In genomic region chr4:164440196-164440595, GRCh38 we compare ENCODE assay signal across 19 cellular contexts.
DNase-seq lines count a peak whose midpoint lies in the region; ATAC-seq and TF ChIP-seq lines count a peak whose summit lies in the region.
"Had no signal": no experiment of that assay in that cellular context is flagged by ENCODE, and none has a peak within 500 bp of the region (broad histone marks: within the 10 kb centered on the region; RNA-seq: fewer than 3 reads in every experiment).

No MANE protein-coding gene starts in this region.

- no peaks in the 10 kb centered on the region for H3K9me3 Mint-ChIP-seq in activated CD8-positive, alpha-beta memory T cell treated with anti-CD3 and anti-CD28 coated beads, Interleukin-2, amount 10 ng/mL, durations not matched to agents 7 days and 5 days (ENCODE audit: low read depth)
- H3K9me3 Mint-ChIP-seq: activated CD4-positive, alpha-beta T cell treated with anti-CD3 and anti-CD28 coated beads, Interleukin-2, amount 10 ng/mL, durations not matched to agents 24 days and 14 days; activated T-helper 1 cell treated with anti-CD3 and anti-CD28 coated beads, Interleukin-12 subunit alpha, Interleukin-12 subunit beta, Interleukin-2, Interleukin-4 antibody, amounts not matched to agents 30 ng/mL and 10 ng/mL and 1 ng/mL, durations not matched to agents 14 hours and 24 hours and 36 hours had no signal

- H3K4me3 Mint-ChIP-seq in activated CD8-positive, alpha-beta memory T cell treated with anti-CD3 and anti-CD28 coated beads, Interleukin-2, amount 10 ng/mL, durations not matched to agents 7 days and 5 days = no peak overlapping the region
- H3K4me3 Mint-ChIP-seq: activated CD4-positive, alpha-beta T cell treated with anti-CD3 and anti-CD28 coated beads, Interleukin-2, amount 10 ng/mL, durations not matched to agents 24 days and 14 days; activated T-helper 1 cell treated with anti-CD3 and anti-CD28 coated beads, Interleukin-12 subunit alpha, Interleukin-12 subunit beta, Interleukin-2, Interleukin-4 antibody, amounts not matched to agents 30 ng/mL and 10 ng/mL and 1 ng/mL, durations not matched to agents 14 hours and 24 hours and 36 hours had no signal

- ATAC-seq in activated CD8-positive, alpha-beta memory T cell treated with anti-CD3 and anti-CD28 coated beads, Interleukin-2, amount 10 ng/mL, durations not matched to agents 7 days and 5 days = no peak
- no peak for ATAC-seq in HG02981 (IDR thresholded peaks at IDR 0.05; ENCODE audit: unreplicated experiment)

- no peak for TF ChIP-seq CTCF in fibroblast of pulmonary artery (IDR thresholded peaks at IDR 0.05; ENCODE audit: low read length, missing control alignments)

- no peaks in the 10 kb centered on the region for H3K36me3 ChIP-seq in SK-N-MC (ENCODE audit: insufficient read depth, low read length)
- H3K36me3 ChIP-seq: adrenal gland, esophagus squamous epithelium, spleen had no signal

- peak; percentile 59 for DNase-seq in HPDE6-E6E7 (ENCODE audit: extremely low spot score)
- DNase-seq in SK-N-MC (ENCODE audit: low read depth, low spot score) = no peak
- peak; percentile 0 for DNase-seq in fibroblast of pulmonary artery (ENCODE audit: low read depth)
- peak; percentile 9 for DNase-seq in retina
- no peak for DNase-seq in activated CD8-positive, alpha-beta memory T cell treated with anti-CD3 and anti-CD28 coated beads, Interleukin-2, amount 10 ng/mL, durations not matched to agents 7 days and 5 days
- DNase-seq in GDM1 (lab: John Stamatoyannopoulos, UW) = no peak
- no peak for DNase-seq in activated CD8-positive, alpha-beta memory T cell treated with anti-CD3 and anti-CD28 coated beads, Interleukin-2, amount 50 U/mL, for 4 hours
- DNase-seq: activated CD4-positive, alpha-beta T cell treated with anti-CD3 and anti-CD28 coated beads, Interleukin-2, amount 10 ng/mL, durations not matched to agents 24 days and 14 days; adrenal gland; cortex of kidney; esophagus squamous epithelium; HCEC 1CT; NCI-H187 treated with DMSO at 0.1 percent for 48 hours; NCI-H526 treated with DMSO at 0.1 percent for 48 hours; spleen; substantia nigra; T-helper 2 cell had no signal

- no peaks in the 10 kb centered on the region for H3K27me3 Mint-ChIP-seq in activated CD8-positive, alpha-beta memory T cell treated with anti-CD3 and anti-CD28 coated beads, Interleukin-2, amount 10 ng/mL, durations not matched to agents 7 days and 5 days
- H3K27me3 Mint-ChIP-seq: activated CD4-positive, alpha-beta T cell treated with anti-CD3 and anti-CD28 coated beads, Interleukin-2, amount 10 ng/mL, durations not matched to agents 24 days and 14 days had no signal

- no peak overlapping the region for H3K27ac Mint-ChIP-seq in activated CD8-positive, alpha-beta memory T cell treated with anti-CD3 and anti-CD28 coated beads, Interleukin-2, amount 10 ng/mL, durations not matched to agents 7 days and 5 days
- H3K27ac Mint-ChIP-seq: activated CD4-positive, alpha-beta T cell treated with anti-CD3 and anti-CD28 coated beads, Interleukin-2, amount 10 ng/mL, durations not matched to agents 24 days and 14 days; activated T-helper 1 cell treated with anti-CD3 and anti-CD28 coated beads, Interleukin-12 subunit alpha, Interleukin-12 subunit beta, Interleukin-2, Interleukin-4 antibody, amounts not matched to agents 30 ng/mL and 10 ng/mL and 1 ng/mL, durations not matched to agents 14 hours and 24 hours and 36 hours had no signal

- no peaks in the 10 kb centered on the region for H3K4me1 Mint-ChIP-seq in activated CD8-positive, alpha-beta memory T cell treated with anti-CD3 and anti-CD28 coated beads, Interleukin-2, amount 10 ng/mL, durations not matched to agents 7 days and 5 days
- H3K4me1 Mint-ChIP-seq: activated CD4-positive, alpha-beta T cell treated with anti-CD3 and anti-CD28 coated beads, Interleukin-2, amount 10 ng/mL, durations not matched to agents 24 days and 14 days had no signal

- H3K36me3 Mint-ChIP-seq in activated CD8-positive, alpha-beta memory T cell treated with anti-CD3 and anti-CD28 coated beads, Interleukin-2, amount 10 ng/mL, durations not matched to agents 7 days and 5 days = no peaks in the 10 kb centered on the region

- H3K4me3 ChIP-seq in SK-N-MC (peak overlapping the region; percentile 68; the same call in 1 of the 2 replicates), fibroblast of pulmonary artery (replicated peaks; ENCODE audit: low read depth, low read length) (no peak overlapping the region)
- H3K4me3 ChIP-seq: adrenal gland, esophagus squamous epithelium, spleen had no signal

- CTCF ChIA-PET in activated CD8-positive, alpha-beta memory T cell treated with anti-CD3 and anti-CD28 coated beads, Interleukin-2, amount 10 ng/mL, durations not matched to agents 7 days and 5 days (lab: Charles Lee) = no interaction called here

- peak overlapping the region; percentile 49 for H3K9ac ChIP-seq in SK-N-MC (ENCODE audit: insufficient read length)

- peak overlapping the region; percentile 95 for H3K27ac ChIP-seq in SK-N-MC
- H3K27ac ChIP-seq: adrenal gland, esophagus squamous epithelium, spleen had no signal

- no peaks in the 10 kb centered on the region for H3K9me3 ChIP-seq in SK-N-MC (ENCODE audit: low read depth, low read length)
- H3K9me3 ChIP-seq: adrenal gland, esophagus squamous epithelium, spleen had no signal

Comparison
In these comparisons a context has a peak if more than half of its experiments do, and no peak if none do; other contexts are left out.
1. DNase-seq: peak in HPDE6-E6E7 (single experiment), fibroblast of pulmonary artery (single experiment) and retina (single experiment); none in SK-N-MC (single experiment), activated CD8-positive, alpha-beta memory T cell treated with anti-CD3 and anti-CD28 coated beads, Interleukin-2, amount 10 ng/mL, durations not matched to agents 7 days and 5 days (single experiment), GDM1 (single experiment) and activated CD8-positive, alpha-beta memory T cell treated with anti-CD3 and anti-CD28 coated beads, Interleukin-2, amount 50 U/mL, for 4 hours (single experiment).